18 cellular contexts compared by ENCODE assay signal in genomic region chr21:33396436-33396835, GRCh38. TPM values are rescaled to one million over a fixed set of nuclear protein-coding genes. Genes with fewer than 3 reads are reported as not detected.
DNase-seq lines count a peak whose midpoint lies in the region; ATAC-seq and TF ChIP-seq lines count a peak whose summit lies in the region.
"Had no signal": no experiment of that assay in that cellular context is flagged by ENCODE, and none has a peak within 500 bp of the region (broad histone marks: within the 10 kb centered on the region; RNA-seq: fewer than 3 reads in every experiment).

No MANE protein-coding gene starts in this region.

- H3K4me1 ChIP-seq in left ventricle myocardium inferior = peaks cover 9% of the 10 kb centered on the region
- peaks cover 0 to 4% of the 10 kb centered on the region in 2 donors for H3K4me1 ChIP-seq in right atrium auricular region
- no peaks in the 10 kb centered on the region for H3K4me1 ChIP-seq in gastrocnemius medialis
- no peaks in the 10 kb centered on the region for H3K4me1 ChIP-seq in Peyer's patch
- H3K4me1 ChIP-seq: A549 had no signal

- H3K27me3 ChIP-seq in left ventricle myocardium inferior (ENCODE audit: low read depth) = no peaks in the 10 kb centered on the region
- no peaks in the 10 kb centered on the region for H3K27me3 ChIP-seq in right atrium auricular region
- H3K27me3 ChIP-seq in gastrocnemius medialis = no peaks in the 10 kb centered on the region
- H3K27me3 ChIP-seq in Peyer's patch = no peaks in the 10 kb centered on the region

- no peak for TF ChIP-seq POLR2A in gastrocnemius medialis (IDR thresholded peaks at IDR 0.05)
- no peak for TF ChIP-seq POLR2A in Peyer's patch (IDR thresholded peaks at IDR 0.05)

- no peak overlapping the region for H3K4me3 Mint-ChIP-seq in dendritic cell treated with granulocyte-macrophage colony-stimulating factor and Interleukin-4, amounts not matched to agents 40 ng/mL and 50 ng/mL, for 4 days
- H3K4me3 Mint-ChIP-seq in osteocyte (ENCODE audit: unreplicated experiment) = no peak overlapping the region
- H3K4me3 Mint-ChIP-seq: CD8-positive, alpha-beta T cell had no signal

- ATAC-seq in gastrocnemius medialis = no peak
- ATAC-seq: CD8-positive, alpha-beta T cell; K562 had no signal

- H3K27ac Mint-ChIP-seq in dendritic cell treated with granulocyte-macrophage colony-stimulating factor and Interleukin-4, amounts not matched to agents 40 ng/mL and 50 ng/mL, for 4 days = peak overlapping the region; percentile 92
- peak overlapping the region; percentile 91 for H3K27ac Mint-ChIP-seq in osteocyte (ENCODE audit: unreplicated experiment)
- H3K27ac Mint-ChIP-seq: CD8-positive, alpha-beta T cell had no signal

- H3K27ac ChIP-seq in left ventricle myocardium inferior (replicated peaks) (peak overlapping the region; percentile 64), right atrium auricular region (peak overlapping the region in 1 of 2 donors; percentile 14), gastrocnemius medialis (no peak overlapping the region), Peyer's patch (no peak overlapping the region)
- H3K27ac ChIP-seq: A549, GM23248 had no signal

- intact Hi-C loops in left ventricle myocardium inferior (cut with micrococcal nuclease) = no loop called here
- intact Hi-C loops in dendritic cell treated with granulocyte-macrophage colony-stimulating factor and Interleukin-4, amounts not matched to agents 40 ng/mL and 50 ng/mL, for 4 days (cut with micrococcal nuclease) = no loop called here
- intact Hi-C loops in gastrocnemius medialis (cut with DNase I; ENCODE audit: low total_unique reads) = no loop called here

- H3K36me3 ChIP-seq in left ventricle myocardium inferior (no peaks in the 10 kb centered on the region), right atrium auricular region (no peaks in the 10 kb centered on the region), gastrocnemius medialis (no peaks in the 10 kb centered on the region), Peyer's patch (no peaks in the 10 kb centered on the region)

- in situ Hi-C loops in gastrocnemius medialis (cut with MboI; ENCODE audit: low sequenced_read_pairs in 4 of 4) (no loop called here), GM13976 (cut with MboI; ENCODE audit: low sequenced_read_pairs, unreplicated experiment) (no loop called here)

- H3K36me3 Mint-ChIP-seq in dendritic cell treated with granulocyte-macrophage colony-stimulating factor and Interleukin-4, amounts not matched to agents 40 ng/mL and 50 ng/mL, for 4 days (ENCODE audit: low read depth) = no peaks in the 10 kb centered on the region
- H3K36me3 Mint-ChIP-seq in osteocyte (ENCODE audit: unreplicated experiment) = no peaks in the 10 kb centered on the region
- H3K36me3 Mint-ChIP-seq: CD8-positive, alpha-beta T cell had no signal

- DNase-seq in left ventricle myocardium inferior = no peak
- DNase-seq in right atrium auricular region (ENCODE audit: low spot score) = no peak
- DNase-seq in osteocyte (ENCODE audit: extremely low spot score, unreplicated experiment) = no peak
- no peak for DNase-seq in gastrocnemius medialis
- no peak for DNase-seq in Peyer's patch
- DNase-seq in germinal center (ENCODE audit: low spot score) = no peak
- no peak for DNase-seq in GM13976 (ENCODE audit: low spot score)
- DNase-seq: CD8-positive, alpha-beta T cell; DMS79 treated with DMSO at 0.1 percent for 48 hours; NCI-H1092; NCI-H1694 treated with DMSO at 0.1 percent for 48 hours; NCI-H345; NCI-H748 treated with DMSO at 0.1 percent for 48 hours; PC-3 had no signal

- peaks cover 88% of the 10 kb centered on the region for H3K4me1 Mint-ChIP-seq in dendritic cell treated with granulocyte-macrophage colony-stimulating factor and Interleukin-4, amounts not matched to agents 40 ng/mL and 50 ng/mL, for 4 days (ENCODE audit: low read depth)
- peaks cover 45% of the 10 kb centered on the region for H3K4me1 Mint-ChIP-seq in osteocyte (ENCODE audit: unreplicated experiment)

- no peak for TF ChIP-seq CTCF in left ventricle myocardium inferior (IDR thresholded peaks at IDR 0.05; ENCODE audit: borderline replicate concordance)
- no peak for TF ChIP-seq CTCF in right atrium auricular region (IDR thresholded peaks at IDR 0.05)
- no peak for TF ChIP-seq CTCF in osteocyte (IDR thresholded peaks at IDR 0.05)
- TF ChIP-seq CTCF in gastrocnemius medialis (IDR thresholded peaks at IDR 0.05 in 4 of 5, conservative IDR thresholded peaks at IDR 0.05 in 1 of 5) = no peak
- no peak for TF ChIP-seq CTCF in Peyer's patch (IDR thresholded peaks at IDR 0.05)
- TF ChIP-seq CTCF in GM13976 (IDR thresholded peaks at IDR 0.05; ENCODE audit: borderline replicate concordance, control extremely low read depth, extremely low read depth, insufficient read depth, missing control alignments) = no peak

- no peaks in the 10 kb centered on the region for H3K9me3 Mint-ChIP-seq in dendritic cell treated with granulocyte-macrophage colony-stimulating factor and Interleukin-4, amounts not matched to agents 40 ng/mL and 50 ng/mL, for 4 days
- no peaks in the 10 kb centered on the region for H3K9me3 Mint-ChIP-seq in osteocyte (ENCODE audit: unreplicated experiment)
- H3K9me3 Mint-ChIP-seq: CD8-positive, alpha-beta T cell had no signal

- H3K27me3 Mint-ChIP-seq in dendritic cell treated with granulocyte-macrophage colony-stimulating factor and Interleukin-4, amounts not matched to agents 40 ng/mL and 50 ng/mL, for 4 days = no peaks in the 10 kb centered on the region
- no peaks in the 10 kb centered on the region for H3K27me3 Mint-ChIP-seq in osteocyte (ENCODE audit: unreplicated experiment)

- H3K4me3 ChIP-seq in left ventricle myocardium inferior = no peak overlapping the region
- no peak overlapping the region for H3K4me3 ChIP-seq in right atrium auricular region
- no peak overlapping the region for H3K4me3 ChIP-seq in gastrocnemius medialis
- H3K4me3 ChIP-seq in Peyer's patch = no peak overlapping the region
- H3K4me3 ChIP-seq: A549, GM23248, K562 had no signal

- H3K9me3 ChIP-seq in left ventricle myocardium inferior (replicated peaks) (no peaks in the 10 kb centered on the region), right atrium auricular region (no peaks in the 10 kb centered on the region), gastrocnemius medialis (no peaks in the 10 kb centered on the region), Peyer's patch (no peaks in the 10 kb centered on the region)
- H3K9me3 ChIP-seq: A549 had no signal

RNA-seq across cellular contexts. Expression of gene IFNGR2, which starts 6.8 kb away (rescaled TPM):
- total RNA-seq in left ventricle myocardium inferior (34.6 TPM), right atrium auricular region (10 to 100 TPM; 40.2 to 47.3 TPM), osteocyte (55.4 and 55.6 TPM in 2 replicates), gastrocnemius medialis (10 to 100 TPM; 13.9 to 27.6 (median 24.2) TPM), Peyer's patch (10 to 100 TPM; 53.7 to 96.3 (median 67.6) TPM)
